ENCODE assay signal across 1 cellular context in genomic region chr2:109947959-109948520, GRCh38. TPM values are rescaled to one million over a fixed set of nuclear protein-coding genes. Genes with fewer than 3 reads are reported as not detected.
"Had no signal": no experiment of that assay in that cellular context is flagged by ENCODE, and none has a peak within 500 bp of the region (broad histone marks: within the 10 kb centered on the region; RNA-seq: fewer than 3 reads in every experiment).

No MANE protein-coding gene starts in this region.

RNA-seq across cellular contexts. Expression of gene LIMS3, which starts 49.6 kb away (rescaled TPM):
- total RNA-seq: renal cortical epithelial cell had no signal
